ENCODE assay signal across 1 cellular context in the genomic region with DNA sequence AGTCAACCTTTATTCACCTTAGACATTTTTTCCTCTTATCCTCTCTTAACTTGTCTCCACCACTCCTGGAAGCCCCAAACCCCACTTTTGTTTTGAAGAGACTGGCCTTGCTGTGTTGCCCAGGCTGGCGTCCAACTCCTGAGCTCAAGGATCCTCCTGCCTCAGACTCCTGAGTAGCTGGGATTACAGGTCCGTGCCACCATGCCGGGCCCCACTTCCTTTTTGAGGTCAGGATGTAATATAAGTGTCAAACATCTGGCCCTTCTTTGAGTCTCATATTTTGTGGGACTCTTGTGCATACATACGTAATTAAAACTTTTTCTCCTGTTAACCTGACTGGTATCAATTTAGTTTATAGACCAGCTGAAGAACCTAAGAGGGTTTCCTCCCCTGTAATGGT.
TF ChIP-seq lines count a peak whose summit lies in the region.

No MANE protein-coding gene starts in this region.

TF ChIP-seq in GM12878, 131 proteins besides CTCF, POLR2A, EP300 and RAD21 (continued from another document):
- no peak for TF ChIP-seq SUZ12 (IDR thresholded peaks at IDR 0.05; ENCODE audit: unreplicated experiment)
TF ChIP-seq in GM12878: peak in this region for 2.
